In the genomic region with DNA sequence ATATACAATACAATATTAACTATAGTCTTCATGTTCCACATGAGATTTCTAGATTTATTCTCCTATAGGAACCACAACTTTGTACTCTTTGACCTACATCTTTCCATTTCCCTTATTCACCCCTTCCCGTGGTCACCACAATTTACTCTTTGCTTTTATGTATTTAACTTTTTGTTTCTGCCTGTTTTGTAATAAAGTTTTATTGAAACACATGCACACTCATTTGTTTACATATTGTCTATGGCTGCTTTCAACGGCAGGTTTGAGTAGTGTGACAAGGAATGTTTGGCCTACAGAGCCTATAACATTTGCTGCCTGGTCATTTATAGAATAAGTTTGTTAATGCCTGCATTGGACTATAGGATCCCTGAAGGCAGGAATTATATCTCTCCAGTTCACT, we compare ENCODE assay signal across 31 cellular contexts.
"Had no signal": no experiment of that assay in that cellular context is flagged by ENCODE, and none has a peak within 500 bp of the region (broad histone marks: within the 10 kb centered on the region; RNA-seq: fewer than 3 reads in every experiment).

No MANE protein-coding gene starts in this region.

- H3K36me3 Mint-ChIP-seq: activated CD4-positive, alpha-beta memory T cell treated with anti-CD3 and anti-CD28 coated beads for 36 hours; activated naive CD8-positive, alpha-beta T cell treated with anti-CD3 and anti-CD28 coated beads for 36 hours had no signal

- H3K27me3 Mint-ChIP-seq: activated CD4-positive, alpha-beta memory T cell treated with anti-CD3 and anti-CD28 coated beads for 36 hours; activated CD4-positive, alpha-beta T cell treated with anti-CD3 and anti-CD28 coated beads for 36 hours; activated naive CD4-positive, alpha-beta T cell treated with anti-CD3 and anti-CD28 coated beads, Interleukin-2, amount 50 U/mL, for 24 hours; activated naive CD8-positive, alpha-beta T cell treated with anti-CD3 and anti-CD28 coated beads for 36 hours; activated naive CD8-positive, alpha-beta T cell treated with anti-CD3 and anti-CD28 coated beads, Interleukin-2, amount 50 U/mL, for 24 hours had no signal

- H3K27ac ChIP-seq: adrenal gland, body of pancreas, cardiac muscle cell, esophagus squamous epithelium, gastroesophageal sphincter had no signal

- H3K27ac Mint-ChIP-seq: activated CD4-positive, alpha-beta memory T cell treated with anti-CD3 and anti-CD28 coated beads for 36 hours; activated CD4-positive, alpha-beta T cell treated with anti-CD3 and anti-CD28 coated beads for 36 hours; activated CD4-positive, alpha-beta T cell treated with anti-CD3 and anti-CD28 coated beads, Interleukin-2, amount 10 ng/mL, durations not matched to agents 24 days and 14 days; activated CD8-positive, alpha-beta memory T cell treated with anti-CD3 and anti-CD28 coated beads, Interleukin-2, amount 10 ng/mL, durations not matched to agents 7 days and 5 days; activated CD8-positive, alpha-beta T cell treated with anti-CD3 and anti-CD28 coated beads, Interleukin-2, amount 10 ng/mL, durations not matched to agents 7 days and 5 days; activated naive CD4-positive, alpha-beta T cell treated with anti-CD3 and anti-CD28 coated beads for 36 hours; activated naive CD4-positive, alpha-beta T cell treated with anti-CD3 and anti-CD28 coated beads, Interleukin-2, amount 50 U/mL, for 24 hours; activated naive CD8-positive, alpha-beta T cell treated with anti-CD3 and anti-CD28 coated beads for 36 hours; activated naive CD8-positive, alpha-beta T cell treated with anti-CD3 and anti-CD28 coated beads, Interleukin-2, amount 50 U/mL, for 24 hours; activated T-helper 1 cell treated with anti-CD3 and anti-CD28 coated beads, Interleukin-12 subunit alpha, Interleukin-12 subunit beta, Interleukin-2, Interleukin-4 antibody, amounts not matched to agents 30 ng/mL and 10 ng/mL and 1 ng/mL, durations not matched to agents 14 hours and 24 hours and 36 hours; activated T-helper 2 cell treated with anti-CD3 and anti-CD28 coated beads, Interferon-gamma antibody, Interleukin-2, Interleukin-4, amounts not matched to agents 10 μg/mL and 5 μg/mL and 100 μg/mL, durations not matched to agents 14 hours and 24 hours and 36 hours; effector memory CD8-positive, alpha-beta T cell had no signal

- H3K4me1 ChIP-seq: body of pancreas had no signal

- H3K9me3 Mint-ChIP-seq: activated CD4-positive, alpha-beta memory T cell treated with anti-CD3 and anti-CD28 coated beads for 36 hours; activated CD4-positive, alpha-beta T cell treated with anti-CD3 and anti-CD28 coated beads, Interleukin-2, amount 10 ng/mL, durations not matched to agents 24 days and 14 days; activated naive CD4-positive, alpha-beta T cell treated with anti-CD3 and anti-CD28 coated beads for 36 hours; activated naive CD4-positive, alpha-beta T cell treated with anti-CD3 and anti-CD28 coated beads, Interleukin-2, amount 50 U/mL, for 24 hours; activated naive CD8-positive, alpha-beta T cell treated with anti-CD3 and anti-CD28 coated beads for 36 hours; activated naive CD8-positive, alpha-beta T cell treated with anti-CD3 and anti-CD28 coated beads, Interleukin-2, amount 50 U/mL, for 24 hours; activated T-helper 2 cell treated with anti-CD3 and anti-CD28 coated beads, Interferon-gamma antibody, Interleukin-2, Interleukin-4, amounts not matched to agents 10 μg/mL and 5 μg/mL and 100 μg/mL, durations not matched to agents 14 hours and 24 hours and 36 hours; central memory CD8-positive, alpha-beta T cell; effector memory CD8-positive, alpha-beta T cell had no signal

- H3K4me3 ChIP-seq: adrenal gland, body of pancreas, cardiac muscle cell, esophagus squamous epithelium, gastroesophageal sphincter, heart right ventricle had no signal

- H3K9me3 ChIP-seq: adrenal gland, body of pancreas, esophagus squamous epithelium, gastroesophageal sphincter, heart right ventricle had no signal

- H3K27me3 ChIP-seq: adrenal gland, body of pancreas, cardiac muscle cell, esophagus squamous epithelium, gastroesophageal sphincter, heart right ventricle had no signal

- FAIRE-seq: colon had no signal

- H3K4me3 Mint-ChIP-seq: activated CD4-positive, alpha-beta memory T cell treated with anti-CD3 and anti-CD28 coated beads for 36 hours; activated CD4-positive, alpha-beta T cell treated with anti-CD3 and anti-CD28 coated beads for 36 hours; activated CD4-positive, alpha-beta T cell treated with anti-CD3 and anti-CD28 coated beads, Interleukin-2, amount 10 ng/mL, durations not matched to agents 24 days and 14 days; activated CD8-positive, alpha-beta memory T cell treated with anti-CD3 and anti-CD28 coated beads, Interleukin-2, amount 10 ng/mL, durations not matched to agents 7 days and 5 days; activated CD8-positive, alpha-beta T cell treated with anti-CD3 and anti-CD28 coated beads, Interleukin-2, amount 10 ng/mL, durations not matched to agents 7 days and 5 days; activated naive CD4-positive, alpha-beta T cell treated with anti-CD3 and anti-CD28 coated beads for 36 hours; activated naive CD4-positive, alpha-beta T cell treated with anti-CD3 and anti-CD28 coated beads, Interleukin-2, amount 50 U/mL, for 24 hours; activated naive CD8-positive, alpha-beta T cell treated with anti-CD3 and anti-CD28 coated beads for 36 hours; activated naive CD8-positive, alpha-beta T cell treated with anti-CD3 and anti-CD28 coated beads, Interleukin-2, amount 50 U/mL, for 24 hours; activated T-helper 1 cell treated with anti-CD3 and anti-CD28 coated beads, Interleukin-12 subunit alpha, Interleukin-12 subunit beta, Interleukin-2, Interleukin-4 antibody, amounts not matched to agents 30 ng/mL and 10 ng/mL and 1 ng/mL, durations not matched to agents 14 hours and 24 hours and 36 hours; central memory CD8-positive, alpha-beta T cell; effector memory CD8-positive, alpha-beta T cell had no signal

- H3K36me3 ChIP-seq: adrenal gland, cardiac muscle cell, esophagus squamous epithelium, gastroesophageal sphincter, heart right ventricle had no signal

- ATAC-seq: activated CD4-positive, alpha-beta T cell treated with anti-CD3 and anti-CD28 coated beads for 36 hours; activated CD8-positive, alpha-beta memory T cell treated with anti-CD3 and anti-CD28 coated beads, Interleukin-2, amount 10 ng/mL, durations not matched to agents 7 days and 5 days; activated CD8-positive, alpha-beta T cell treated with anti-CD3 and anti-CD28 coated beads, Interleukin-2, amount 10 ng/mL, durations not matched to agents 7 days and 5 days; activated naive CD8-positive, alpha-beta T cell treated with anti-CD3 and anti-CD28 coated beads, Interleukin-2, amount 50 U/mL, for 24 hours; body of pancreas; effector memory CD8-positive, alpha-beta T cell; gastroesophageal sphincter had no signal

- H3K4me1 Mint-ChIP-seq: activated CD4-positive, alpha-beta T cell treated with anti-CD3 and anti-CD28 coated beads for 36 hours; activated naive CD4-positive, alpha-beta T cell treated with anti-CD3 and anti-CD28 coated beads, Interleukin-2, amount 50 U/mL, for 24 hours; activated naive CD8-positive, alpha-beta T cell treated with anti-CD3 and anti-CD28 coated beads for 36 hours; activated naive CD8-positive, alpha-beta T cell treated with anti-CD3 and anti-CD28 coated beads, Interleukin-2, amount 50 U/mL, for 24 hours; central memory CD8-positive, alpha-beta T cell had no signal

- DNase-seq: activated CD4-positive, alpha-beta memory T cell treated with anti-CD3 and anti-CD28 coated beads for 36 hours; activated CD4-positive, alpha-beta T cell treated with anti-CD3 and anti-CD28 coated beads for 36 hours; activated CD4-positive, alpha-beta T cell treated with anti-CD3 and anti-CD28 coated beads, Interleukin-2, amount 10 ng/mL, durations not matched to agents 24 days and 14 days; activated CD4-positive, CD25-positive, alpha-beta regulatory T cell; activated CD4-positive, CD25-positive, alpha-beta regulatory T cell treated with anti-CD3 and anti-CD28 coated beads, Interleukin-2, amount 50 U/mL, for 72 hours; activated CD8-positive, alpha-beta memory T cell treated with anti-CD3 and anti-CD28 coated beads, Interleukin-2, amount 10 ng/mL, durations not matched to agents 7 days and 5 days; activated CD8-positive, alpha-beta memory T cell treated with anti-CD3 and anti-CD28 coated beads, Interleukin-2, amount 50 U/mL, for 4 hours; activated CD8-positive, alpha-beta T cell treated with anti-CD3 and anti-CD28 coated beads, Interleukin-2, amount 10 ng/mL, durations not matched to agents 7 days and 5 days; activated effector memory CD4-positive, alpha-beta T cell treated with anti-CD3 and anti-CD28 coated beads, Interleukin-2, amount 50 U/mL, for 16 hours; activated naive CD4-positive, alpha-beta T cell treated with anti-CD3 and anti-CD28 coated beads for 36 hours; activated naive CD8-positive, alpha-beta T cell treated with anti-CD3 and anti-CD28 coated beads for 36 hours; activated naive CD8-positive, alpha-beta T cell treated with anti-CD3 and anti-CD28 coated beads, Interleukin-2, amount 50 U/mL, for 24 hours; activated T-cell treated with anti-CD3 and anti-CD28 coated beads, Interleukin-2, amount 50 U/mL, for 1 hour; activated T-cell treated with anti-CD3 and anti-CD28 coated beads, Interleukin-2, amount 50 U/mL, for 48 hours; aorta; body of pancreas; cortex of kidney; dermis blood vessel endothelial cell; effector CD4-positive, alpha-beta T cell; effector memory CD8-positive, alpha-beta T cell; esophagus squamous epithelium; T-helper 2 cell had no signal
